In the genomic region with DNA sequence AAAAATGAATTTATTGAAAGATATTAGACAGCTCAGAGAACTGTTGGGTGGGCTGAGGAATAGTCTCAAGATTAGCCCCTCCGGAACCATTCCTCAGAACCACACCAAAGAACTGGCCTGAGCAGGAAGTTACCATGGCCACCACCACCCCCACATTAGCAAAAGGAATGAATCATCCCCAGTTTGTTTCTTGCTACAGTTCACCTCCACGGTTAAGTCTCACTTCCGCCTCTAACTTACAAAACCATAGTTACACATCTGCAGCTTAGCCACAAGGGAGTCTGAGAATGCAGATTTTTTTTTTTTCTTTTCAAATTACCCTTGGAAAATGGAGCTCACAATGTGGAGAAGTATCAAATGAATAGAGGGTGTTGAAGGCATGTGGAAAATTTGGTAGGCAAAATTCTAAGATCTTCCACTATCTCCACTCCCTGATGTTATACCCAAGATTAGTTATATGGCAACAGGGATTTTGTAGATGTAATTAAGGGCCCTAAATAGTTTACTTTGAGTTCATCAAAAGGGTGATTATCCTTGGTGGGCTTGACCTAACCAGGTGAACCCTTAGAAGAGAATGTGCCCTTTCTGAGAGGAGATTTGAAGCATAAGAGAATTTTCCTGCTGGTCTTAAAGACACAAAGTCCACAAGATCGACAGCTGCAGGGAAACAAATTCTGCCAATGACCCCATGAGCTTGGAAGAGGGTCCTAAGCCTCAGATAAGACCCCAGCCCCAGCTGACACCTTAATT, we compare ENCODE assay signal across 8 cellular contexts.
DNase-seq lines count a peak whose midpoint lies in the region; ATAC-seq and TF ChIP-seq lines count a peak whose summit lies in the region.

No MANE protein-coding gene starts in this region.

- peak; percentile 100 for ATAC-seq in GM21526 (IDR thresholded peaks at IDR 0.05; ENCODE audit: low FRiP score, unreplicated experiment)
- ATAC-seq in foreskin keratinocyte = peak; percentile 94
- no peak for ATAC-seq in left cardiac atrium

- H3K27ac ChIP-seq in foreskin keratinocyte = peak overlapping the region; percentile 81

- no peak overlapping the region for H3K4me3 Mint-ChIP-seq in activated CD4-positive, alpha-beta T cell treated with anti-CD3 and anti-CD28 coated beads, Interleukin-2, amount 10 ng/mL, durations not matched to agents 7 days and 5 days
- H3K4me3 Mint-ChIP-seq in stimulated activated naive CD8-positive, alpha-beta T cell treated with anti-CD3 and anti-CD28 coated beads, Interleukin-15, Interleukin-2, amounts not matched to agents 100 ng/mL and 50 ng/mL, for 24 hours = peak overlapping the region; percentile 58

- no peaks in the 10 kb centered on the region for H3K36me3 Mint-ChIP-seq in activated CD4-positive, alpha-beta T cell treated with anti-CD3 and anti-CD28 coated beads, Interleukin-2, amount 10 ng/mL, durations not matched to agents 7 days and 5 days (ENCODE audit: low read depth)
- no peaks in the 10 kb centered on the region for H3K36me3 Mint-ChIP-seq in stimulated activated naive CD8-positive, alpha-beta T cell treated with anti-CD3 and anti-CD28 coated beads, Interleukin-15, Interleukin-2, amounts not matched to agents 100 ng/mL and 50 ng/mL, for 24 hours (ENCODE audit: low read depth)

- no peaks in the 10 kb centered on the region for H3K27me3 ChIP-seq in foreskin keratinocyte

- H3K4me1 Mint-ChIP-seq in activated CD4-positive, alpha-beta T cell treated with anti-CD3 and anti-CD28 coated beads, Interleukin-2, amount 10 ng/mL, durations not matched to agents 7 days and 5 days = peaks cover 22% of the 10 kb centered on the region
- peaks cover 61% of the 10 kb centered on the region for H3K4me1 Mint-ChIP-seq in stimulated activated naive CD8-positive, alpha-beta T cell treated with anti-CD3 and anti-CD28 coated beads, Interleukin-15, Interleukin-2, amounts not matched to agents 100 ng/mL and 50 ng/mL, for 24 hours (ENCODE audit: low read depth)

- intact Hi-C loops in left cardiac atrium (cut with DNase I) = no loop called here

- CTCF ChIA-PET in activated CD4-positive, alpha-beta T cell treated with anti-CD3 and anti-CD28 coated beads, Interleukin-2, amount 10 ng/mL, durations not matched to agents 7 days and 5 days (lab: Charles Lee) = interaction anchor here (1.2 kb wide), 2 partner anchors 328 to 390 kb away, joined by 3 to 5 read pairs; partner anchors contain the start of gene PHLDA1

- TF ChIP-seq CTCF in foreskin keratinocyte (conservative IDR thresholded peaks at IDR 0.05) = no peak

- H3K4me1 ChIP-seq in foreskin keratinocyte = peaks cover 41% of the 10 kb centered on the region

- peak; percentile 50 for DNase-seq in GDM1 (lab: John Stamatoyannopoulos, UW)
- peak; percentile 72 for DNase-seq in HS-5 (ENCODE audit: low read depth)
- DNase-seq in activated CD4-positive, alpha-beta T cell treated with anti-CD3 and anti-CD28 coated beads, Interleukin-2, amount 10 ng/mL, durations not matched to agents 7 days and 5 days = peak; percentile 45
- peak; percentile 80 to 90 for DNase-seq in foreskin keratinocyte
- DNase-seq in left cardiac atrium = no peak
- no peak for DNase-seq in medulla oblongata (ENCODE audit: extremely low spot score)

- no peaks in the 10 kb centered on the region for H3K9me3 Mint-ChIP-seq in activated CD4-positive, alpha-beta T cell treated with anti-CD3 and anti-CD28 coated beads, Interleukin-2, amount 10 ng/mL, durations not matched to agents 7 days and 5 days
- H3K9me3 Mint-ChIP-seq in stimulated activated naive CD8-positive, alpha-beta T cell treated with anti-CD3 and anti-CD28 coated beads, Interleukin-15, Interleukin-2, amounts not matched to agents 100 ng/mL and 50 ng/mL, for 24 hours = no peaks in the 10 kb centered on the region

- POLR2A ChIA-PET in activated CD4-positive, alpha-beta T cell treated with anti-CD3 and anti-CD28 coated beads, Interleukin-2, amount 10 ng/mL, durations not matched to agents 7 days and 5 days (lab: Charles Lee) = interaction anchor here (0.6 kb wide), 1 partner anchor 18 kb away, joined by 8 read pairs; no protein-coding TSS in a partner anchor

- peak overlapping the region; percentile 46 for H3K27ac Mint-ChIP-seq in activated CD4-positive, alpha-beta T cell treated with anti-CD3 and anti-CD28 coated beads, Interleukin-2, amount 10 ng/mL, durations not matched to agents 7 days and 5 days
- peak overlapping the region; percentile 81 for H3K27ac Mint-ChIP-seq in stimulated activated naive CD8-positive, alpha-beta T cell treated with anti-CD3 and anti-CD28 coated beads, Interleukin-15, Interleukin-2, amounts not matched to agents 100 ng/mL and 50 ng/mL, for 24 hours

- H3K27me3 Mint-ChIP-seq in activated CD4-positive, alpha-beta T cell treated with anti-CD3 and anti-CD28 coated beads, Interleukin-2, amount 10 ng/mL, durations not matched to agents 7 days and 5 days = peaks cover 9% of the 10 kb centered on the region
- H3K27me3 Mint-ChIP-seq in stimulated activated naive CD8-positive, alpha-beta T cell treated with anti-CD3 and anti-CD28 coated beads, Interleukin-15, Interleukin-2, amounts not matched to agents 100 ng/mL and 50 ng/mL, for 24 hours = peaks cover 10% of the 10 kb centered on the region

Comparison
In these comparisons a context has a peak if more than half of its experiments do, and no peak if none do; other contexts are left out.
1. DNase-seq: peak in GDM1 (single experiment), HS-5 (single experiment), activated CD4-positive, alpha-beta T cell treated with anti-CD3 and anti-CD28 coated beads, Interleukin-2, amount 10 ng/mL, durations not matched to agents 7 days and 5 days (single experiment) and foreskin keratinocyte (2 of 2); none in left cardiac atrium (single experiment) and medulla oblongata (single experiment).
2. ATAC-seq: peak in GM21526 (single experiment) and foreskin keratinocyte (single experiment); none in left cardiac atrium (0 of 2).